In genomic region chr2:217289153-217289908, GRCh38 we compare ENCODE assay signal across 1 cellular context.
TF ChIP-seq lines count a peak whose summit lies in the region.

No MANE protein-coding gene starts in this region.

TF ChIP-seq in HEK293, 187 proteins besides CTCF, POLR2A, EP300 and RAD21 (continued from another document):
- TF ChIP-seq, protein P1, sequence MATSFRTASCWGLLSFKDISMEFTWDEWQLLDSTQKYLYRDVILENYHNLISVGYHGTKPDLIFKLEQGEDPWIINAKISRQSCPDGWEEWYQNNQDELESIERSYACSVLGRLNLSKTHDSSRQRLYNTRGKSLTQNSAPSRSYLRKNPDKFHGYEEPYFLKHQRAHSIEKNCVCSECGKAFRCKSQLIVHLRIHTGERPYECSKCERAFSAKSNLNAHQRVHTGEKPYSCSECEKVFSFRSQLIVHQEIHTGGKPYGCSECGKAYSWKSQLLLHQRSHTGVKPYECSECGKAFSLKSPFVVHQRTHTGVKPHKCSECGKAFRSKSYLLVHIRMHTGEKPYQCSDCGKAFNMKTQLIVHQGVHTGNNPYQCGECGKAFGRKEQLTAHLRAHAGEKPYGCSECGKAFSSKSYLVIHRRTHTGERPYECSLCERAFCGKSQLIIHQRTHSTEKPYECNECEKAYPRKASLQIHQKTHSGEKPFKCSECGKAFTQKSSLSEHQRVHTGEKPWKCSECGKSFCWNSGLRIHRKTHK (tag by site-specific recombination; IDR thresholded peaks at IDR 0.05): no peak
- TF ChIP-seq AEBP2 (tag by site-specific recombination; IDR thresholded peaks at IDR 0.05; ENCODE audit: borderline replicate concordance) (no peak), ZNF747 (tag by site-specific recombination; IDR thresholded peaks at IDR 0.05) (no peak), ZNF335 (tag by site-specific recombination; conservative IDR thresholded peaks at IDR 0.05) (no peak), ZNF211 (tag by site-specific recombination; IDR thresholded peaks at IDR 0.05; ENCODE audit: low read depth) (no peak), ZNF311 (tag by site-specific recombination; IDR thresholded peaks at IDR 0.05; ENCODE audit: borderline replicate concordance) (no peak), KLF7 (tag by site-specific recombination; IDR thresholded peaks at IDR 0.05; ENCODE audit: borderline replicate concordance) (no peak), ZNF660 (tag by site-specific recombination; IDR thresholded peaks at IDR 0.05) (no peak), ZBTB17 (tag by site-specific recombination; IDR thresholded peaks at IDR 0.05) (no peak), ZNF394 (tag by site-specific recombination; IDR thresholded peaks at IDR 0.05; ENCODE audit: borderline replicate concordance) (no peak), ZNF138 (tag by site-specific recombination; IDR thresholded peaks at IDR 0.05; ENCODE audit: borderline replicate concordance) (no peak), ZNF623 (tag by site-specific recombination; IDR thresholded peaks at IDR 0.05) (no peak)
TF ChIP-seq in HEK293: peak in this region for 0.
